Comparison of ENCODE assay signal across 8 cellular contexts in the genomic region with DNA sequence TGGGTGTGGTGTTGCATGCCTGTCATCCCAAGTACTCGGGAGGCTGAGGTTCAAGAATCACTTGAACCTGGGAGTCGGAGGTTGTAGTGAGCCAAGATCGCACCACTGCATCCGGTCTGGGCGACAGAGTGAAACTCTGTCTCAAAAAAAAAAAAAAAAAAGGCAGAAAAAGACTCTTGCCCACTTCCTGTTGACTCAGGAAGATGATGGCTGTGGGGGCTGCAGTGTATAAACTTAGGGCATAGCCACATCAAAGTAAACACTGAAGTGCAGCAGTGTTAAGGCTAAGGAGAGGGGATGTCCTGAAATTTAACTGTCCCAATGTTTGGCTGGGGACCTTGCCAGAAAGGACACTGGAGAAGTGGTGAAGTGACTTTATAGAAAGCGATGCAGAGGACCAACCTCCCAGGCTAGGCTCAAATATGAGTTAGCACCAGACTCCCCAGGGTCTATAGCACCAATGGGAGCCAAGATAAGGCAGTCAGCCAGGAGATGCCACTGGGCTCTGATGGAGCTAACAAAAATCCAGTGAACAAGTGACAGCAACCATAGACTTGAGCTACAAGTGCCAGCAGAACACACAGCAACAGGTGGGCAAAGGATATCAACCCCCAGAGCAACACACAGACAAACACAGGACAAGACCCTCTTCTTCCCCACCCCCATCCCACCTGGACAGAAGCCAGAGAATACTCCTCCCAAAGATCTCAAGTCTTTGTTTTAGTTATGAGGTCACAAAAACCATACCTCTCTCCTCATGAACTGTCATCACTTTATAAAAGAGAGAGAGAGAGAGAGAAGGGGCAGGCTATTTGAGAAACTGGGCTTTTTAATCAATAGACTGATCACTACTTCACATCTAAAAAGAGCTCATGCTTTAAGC. TPM values are rescaled to one million over a fixed set of nuclear protein-coding genes. Genes with fewer than 3 reads are reported as not detected.
A peak's percentile ranks its signal among the peaks of the same experiment; 100 is the strongest.
DNase-seq lines count a peak whose midpoint lies in the region; ATAC-seq and TF ChIP-seq lines count a peak whose summit lies in the region.

No MANE protein-coding gene starts in this region.

- H3K9me3 Mint-ChIP-seq in activated CD4-positive, alpha-beta T cell treated with anti-CD3 and anti-CD28 coated beads, Interleukin-2, amount 10 ng/mL, durations not matched to agents 7 days and 5 days, result peaks cover 12% of the 10 kb centered on the region

- no peaks in the 10 kb centered on the region for H3K27me3 ChIP-seq in osteoblast (ENCODE audit: insufficient read depth, low read length)
- H3K27me3 ChIP-seq in WERI-Rb-1 (ENCODE audit: insufficient read depth, low read depth, severe bottlenecking), result no peaks in the 10 kb centered on the region

- H3K27ac Mint-ChIP-seq in activated CD4-positive, alpha-beta T cell treated with anti-CD3 and anti-CD28 coated beads, Interleukin-2, amount 10 ng/mL, durations not matched to agents 7 days and 5 days, result peak overlapping the region; percentile 95

- 51 to 76% methylated on average over 6 of the region's 6 CpGs for WGBS in lower leg skin, 2 donors

- H3K4me1 ChIP-seq in osteoblast (ENCODE audit: insufficient read depth, low read length), result no peaks in the 10 kb centered on the region

- H4K20me1 ChIP-seq in osteoblast (ENCODE audit: insufficient read depth, low read length), result no peaks in the 10 kb centered on the region

- peaks cover 14% of the 10 kb centered on the region for H3K36me3 Mint-ChIP-seq in activated CD4-positive, alpha-beta T cell treated with anti-CD3 and anti-CD28 coated beads, Interleukin-2, amount 10 ng/mL, durations not matched to agents 7 days and 5 days (ENCODE audit: low read depth)

- no peaks in the 10 kb centered on the region for H3K9me3 ChIP-seq in osteoblast (ENCODE audit: low read depth, low read length)
- H3K9me3 ChIP-seq in WERI-Rb-1 (ENCODE audit: severe bottlenecking), result no peaks in the 10 kb centered on the region

- peaks cover 80% of the 10 kb centered on the region for H3K4me1 Mint-ChIP-seq in activated CD4-positive, alpha-beta T cell treated with anti-CD3 and anti-CD28 coated beads, Interleukin-2, amount 10 ng/mL, durations not matched to agents 7 days and 5 days

- peak overlapping the region; percentile 53 for H3K4me3 Mint-ChIP-seq in activated CD4-positive, alpha-beta T cell treated with anti-CD3 and anti-CD28 coated beads, Interleukin-2, amount 10 ng/mL, durations not matched to agents 7 days and 5 days

- H3K27me3 Mint-ChIP-seq in activated CD4-positive, alpha-beta T cell treated with anti-CD3 and anti-CD28 coated beads, Interleukin-2, amount 10 ng/mL, durations not matched to agents 7 days and 5 days, result no peaks in the 10 kb centered on the region

- H3K27ac ChIP-seq in osteoblast (ENCODE audit: low read depth, low read length) (no peak overlapping the region), WERI-Rb-1 (no peak overlapping the region)

- H3K36me3 ChIP-seq in osteoblast (ENCODE audit: insufficient read depth, low read length), result no peaks in the 10 kb centered on the region
- no peaks in the 10 kb centered on the region for H3K36me3 ChIP-seq in WERI-Rb-1

- no peaks in the 10 kb centered on the region for H3K79me2 ChIP-seq in osteoblast (ENCODE audit: insufficient read depth, low read length)

- TF ChIP-seq POLR2A in lower leg skin (IDR thresholded peaks at IDR 0.05), result no peak

- intact Hi-C loops in lower leg skin (cut with DNase I; ENCODE audit: low total_unique reads), result no loop called here

- POLR2A ChIA-PET in activated CD4-positive, alpha-beta T cell treated with anti-CD3 and anti-CD28 coated beads, Interleukin-2, amount 10 ng/mL, durations not matched to agents 7 days and 5 days (lab: Charles Lee), result interaction anchor here (0.6 kb wide), 2 partner anchors 43 to 914 kb away, joined by 3 to 4 read pairs; no protein-coding TSS in a partner anchor

- CTCF ChIA-PET in activated CD4-positive, alpha-beta T cell treated with anti-CD3 and anti-CD28 coated beads, Interleukin-2, amount 10 ng/mL, durations not matched to agents 7 days and 5 days (lab: Charles Lee), result interaction anchor here (0.7 to 1.9 kb wide), 3 partner anchors 11 to 1114 kb away, joined by 3 to 4 read pairs (median 3); no protein-coding TSS in a partner anchor

- TF ChIP-seq CTCF in osteoblast (IDR thresholded peaks at IDR 0.05; ENCODE audit: extremely low read depth, low read depth, low read length) (no peak), WERI-Rb-1 (IDR thresholded peaks at IDR 0.05; ENCODE audit: low read depth, low read length) (no peak), lower leg skin (IDR thresholded peaks at IDR 0.05) (no peak)

- H2AFZ ChIP-seq in osteoblast (ENCODE audit: low read length), result no peak overlapping the region

- H3K4me3 ChIP-seq in osteoblast (ENCODE audit: insufficient read depth, low read length) (no peak overlapping the region), WERI-Rb-1 (ENCODE audit: low read depth, low read length) (no peak overlapping the region), lower leg skin (ENCODE audit: low read depth, poor library complexity, severe bottlenecking) (no peak overlapping the region)

- H3K4me2 ChIP-seq in osteoblast (ENCODE audit: insufficient read depth, low read length), result no peak overlapping the region

- peak; percentile 96 for ATAC-seq in GM18873 (IDR thresholded peaks at IDR 0.05; ENCODE audit: low FRiP score, unreplicated experiment)
- ATAC-seq in HG03025 (IDR thresholded peaks at IDR 0.05; ENCODE audit: low FRiP score, unreplicated experiment), result peak; percentile 92

- peak; percentile 80 for DNase-seq in activated CD4-positive, alpha-beta T cell treated with anti-CD3 and anti-CD28 coated beads, Interleukin-2, amount 10 ng/mL, durations not matched to agents 7 days and 5 days
- peak; percentile 21 for DNase-seq in osteoblast (ENCODE audit: insufficient read length, low spot score, missing footprints)
- no peak for DNase-seq in SIG-M5 (lab: John Stamatoyannopoulos, UW)
- DNase-seq in WERI-Rb-1, result no peak
- DNase-seq in NCI-H2196 treated with DMSO at 0.1 percent for 48 hours (lab: John Stamatoyannopoulos, UW; ENCODE audit: unreplicated experiment), result no peak
- no peak for DNase-seq in lower leg skin (ENCODE audit: low spot score in 2 of 2)

RNA-seq across cellular contexts. Expression of a gene that starts 28.0 kb away (rescaled TPM):
- total RNA-seq in activated CD4-positive, alpha-beta T cell treated with anti-CD3 and anti-CD28 coated beads, Interleukin-2, amount 10 ng/mL, durations not matched to agents 7 days and 5 days, result 10 to 100 TPM; 43.6 to 55.1 TPM
- total RNA-seq in osteoblast (not detected in 2 replicates), lower leg skin (10 to 100 TPM in 3 of 4 donors, 1 to 10 TPM in 1; 2.6 to 32.3 (median 11.9) TPM)

Comparison
In these comparisons a context has a peak if more than half of its experiments do, and no peak if none do; other contexts are left out.
1. DNase-seq: peak in activated CD4-positive, alpha-beta T cell treated with anti-CD3 and anti-CD28 coated beads, Interleukin-2, amount 10 ng/mL, durations not matched to agents 7 days and 5 days (single experiment) and osteoblast (single experiment); none in SIG-M5 (single experiment), WERI-Rb-1 (single experiment), NCI-H2196 treated with DMSO at 0.1 percent for 48 hours (single experiment) and lower leg skin (0 of 2).